Comparison of ENCODE assay signal across 1 cellular context in genomic region chr6:107988570-107988969, GRCh38.
TF ChIP-seq lines count a peak whose summit lies in the region.

No MANE protein-coding gene starts in this region.

TF ChIP-seq in H1, 55 proteins besides CTCF, POLR2A, EP300 and RAD21:
- 0 out of 2 replicates have a peak, but pooled peaks have one; percentile 54 for TF ChIP-seq SP1 (IDR thresholded peaks at IDR 0.05; ENCODE audit: low read depth, low read length)
- no peak for TF ChIP-seq EGR1 (IDR thresholded peaks at IDR 0.05; ENCODE audit: borderline replicate concordance, low read depth, low read length)
- peak; percentile 35 for TF ChIP-seq CHD7 (IDR thresholded peaks at IDR 0.05; ENCODE audit: insufficient replicate concordance, low read length)
- TF ChIP-seq TAF1 (IDR thresholded peaks at IDR 0.05; ENCODE audit: low read depth, low read length) = no peak
- no peak for TF ChIP-seq GABPA (IDR thresholded peaks at IDR 0.05; ENCODE audit: borderline replicate concordance, insufficient read depth, low read length)
- no peak for TF ChIP-seq TAF7 (optimal IDR thresholded peaks at IDR 0.05; ENCODE audit: borderline replicate concordance, low read depth, low read length)
- TF ChIP-seq TEAD4 (IDR thresholded peaks at IDR 0.05; ENCODE audit: low read depth, low read length) = no peak
- no peak for TF ChIP-seq MAX (IDR thresholded peaks at IDR 0.05)
